8 cellular contexts compared by ENCODE assay signal in genomic region chr20:45971675-45972499, GRCh38. TPM values are rescaled to one million over a fixed set of nuclear protein-coding genes. Genes with fewer than 3 reads are reported as not detected.
DNase-seq lines count a peak whose midpoint lies in the region; ATAC-seq lines count a peak whose summit lies in the region.

A gene with protein sequence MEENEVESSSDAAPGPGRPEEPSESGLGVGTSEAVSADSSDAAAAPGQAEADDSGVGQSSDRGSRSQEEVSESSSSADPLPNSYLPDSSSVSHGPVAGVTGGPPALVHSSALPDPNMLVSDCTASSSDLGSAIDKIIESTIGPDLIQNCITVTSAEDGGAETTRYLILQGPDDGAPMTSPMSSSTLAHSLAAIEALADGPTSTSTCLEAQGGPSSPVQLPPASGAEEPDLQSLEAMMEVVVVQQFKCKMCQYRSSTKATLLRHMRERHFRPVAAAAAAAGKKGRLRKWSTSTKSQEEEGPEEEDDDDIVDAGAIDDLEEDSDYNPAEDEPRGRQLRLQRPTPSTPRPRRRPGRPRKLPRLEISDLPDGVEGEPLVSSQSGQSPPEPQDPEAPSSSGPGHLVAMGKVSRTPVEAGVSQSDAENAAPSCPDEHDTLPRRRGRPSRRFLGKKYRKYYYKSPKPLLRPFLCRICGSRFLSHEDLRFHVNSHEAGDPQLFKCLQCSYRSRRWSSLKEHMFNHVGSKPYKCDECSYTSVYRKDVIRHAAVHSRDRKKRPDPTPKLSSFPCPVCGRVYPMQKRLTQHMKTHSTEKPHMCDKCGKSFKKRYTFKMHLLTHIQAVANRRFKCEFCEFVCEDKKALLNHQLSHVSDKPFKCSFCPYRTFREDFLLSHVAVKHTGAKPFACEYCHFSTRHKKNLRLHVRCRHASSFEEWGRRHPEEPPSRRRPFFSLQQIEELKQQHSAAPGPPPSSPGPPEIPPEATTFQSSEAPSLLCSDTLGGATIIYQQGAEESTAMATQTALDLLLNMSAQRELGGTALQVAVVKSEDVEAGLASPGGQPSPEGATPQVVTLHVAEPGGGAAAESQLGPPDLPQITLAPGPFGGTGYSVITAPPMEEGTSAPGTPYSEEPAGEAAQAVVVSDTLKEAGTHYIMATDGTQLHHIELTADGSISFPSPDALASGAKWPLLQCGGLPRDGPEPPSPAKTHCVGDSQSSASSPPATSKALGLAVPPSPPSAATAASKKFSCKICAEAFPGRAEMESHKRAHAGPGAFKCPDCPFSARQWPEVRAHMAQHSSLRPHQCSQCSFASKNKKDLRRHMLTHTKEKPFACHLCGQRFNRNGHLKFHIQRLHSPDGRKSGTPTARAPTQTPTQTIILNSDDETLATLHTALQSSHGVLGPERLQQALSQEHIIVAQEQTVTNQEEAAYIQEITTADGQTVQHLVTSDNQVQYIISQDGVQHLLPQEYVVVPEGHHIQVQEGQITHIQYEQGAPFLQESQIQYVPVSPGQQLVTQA (N-terminal part only) (minus strand): TSS chr20:45972203. CDS start chr20:45971410, 793 bp downstream.

- peak; percentile 44 for ATAC-seq in GM19468 (IDR thresholded peaks at IDR 0.05; ENCODE audit: extremely low read depth, unreplicated experiment)

- DNase-seq in COLO668 (lab: John Stamatoyannopoulos, UW; ENCODE audit: unreplicated experiment) (peak; percentile 98), HS-5 (ENCODE audit: low read depth) (peak; percentile 99), lung microvascular endothelial cell (ENCODE audit: low read depth in 2 of 2) (peak; percentile 98)
- DNase-seq in NK-92 treated with Interleukin-12 subunit alpha and Interleukin-12 subunit beta, amount 100 ng/mL, for 24 hours (lab: John Stamatoyannopoulos, UW): peak; percentile 94
- peak; percentile 99 for DNase-seq in activated CD8-positive, alpha-beta memory T cell treated with anti-CD3 and anti-CD28 coated beads for 24 hours
- DNase-seq in effector CD8-positive, alpha-beta T cell (lab: John Stamatoyannopoulos, UW): peak; percentile 89
- DNase-seq in stimulated activated CD4-positive, alpha-beta T cell treated with anti-CD3 and anti-CD28 coated beads, TNF-alpha, amount 100 ng/mL, for 48 hours (ENCODE audit: low read depth in 3 of 3): peak; percentile 90 to 92 (median 90)

RNA-seq across cellular contexts. Expression of the gene that starts here (rescaled TPM):
- total RNA-seq in lung microvascular endothelial cell: 4.4 and 8.9 TPM in 2 replicates

Comparison
In these comparisons a context has a peak if more than half of its experiments do, and no peak if none do; other contexts are left out.
1. Peak in every context shown above with its lines: DNase-seq and ATAC-seq.